In the genomic region with DNA sequence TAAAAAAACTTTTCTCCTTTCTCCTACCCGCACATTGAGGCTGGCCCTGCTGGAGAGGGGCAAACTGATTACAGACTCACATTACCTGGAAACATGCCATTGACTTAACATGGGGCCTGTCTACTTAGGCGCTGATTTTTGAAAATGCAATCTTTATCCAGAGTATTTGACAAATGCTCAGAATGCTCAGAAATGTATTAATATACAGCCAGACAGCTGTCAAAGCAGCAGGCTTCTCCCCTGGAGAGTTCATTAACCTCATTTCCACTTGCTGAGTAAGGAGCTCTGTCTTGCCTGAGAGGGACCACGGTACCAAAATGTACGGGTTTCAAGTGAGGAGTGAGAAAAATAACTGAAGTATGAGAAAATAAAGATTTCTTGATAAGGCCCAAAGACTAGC, we compare ENCODE assay signal across 23 cellular contexts.
"Had no signal": no experiment of that assay in that cellular context is flagged by ENCODE, and none has a peak within 500 bp of the region (broad histone marks: within the 10 kb centered on the region; RNA-seq: fewer than 3 reads in every experiment).

No MANE protein-coding gene starts in this region.

- H3K36me3 ChIP-seq: left ventricle myocardium inferior, pancreas, right atrium auricular region, right lobe of liver, tibial nerve, upper lobe of left lung, vagina had no signal

- H3K4me3 ChIP-seq: left ventricle myocardium inferior, lung, pancreas, right atrium auricular region, right lobe of liver, smooth muscle cell, tibial nerve, upper lobe of left lung, vagina had no signal

- H3K27ac ChIP-seq: left ventricle myocardium inferior, pancreas, right atrium auricular region, right lobe of liver, tibial nerve, upper lobe of left lung, vagina had no signal

- H3K27me3 ChIP-seq: pancreas, right atrium auricular region, right lobe of liver, tibial nerve, upper lobe of left lung, vagina had no signal

- H3K4me2 ChIP-seq: smooth muscle cell had no signal

- H3K4me1 ChIP-seq: left ventricle myocardium inferior, pancreas, right atrium auricular region, right lobe of liver, tibial nerve, upper lobe of left lung, vagina had no signal

- H3K9me3 ChIP-seq: pancreas, right atrium auricular region, right lobe of liver, tibial nerve, upper lobe of left lung, vagina had no signal

- DNase-seq: hypothalamus; immature natural killer cell; islet precursor cell; left ventricle myocardium inferior; mesendoderm; naive B cell; natural killer cell; nephron progenitor cell; pancreas; right lobe of liver; stimulated activated CD4-positive, alpha-beta T cell treated with anti-CD3 and anti-CD28 coated beads, Interleukin-1b, Interleukin-23, amount 100 ng/mL, for 48 hours; stimulated activated CD4-positive, alpha-beta T cell treated with anti-CD3 and anti-CD28 coated beads, Interleukin-2, amount 100 ng/mL, for 48 hours; stimulated activated CD4-positive, alpha-beta T cell treated with anti-CD3 and anti-CD28 coated beads, Interleukin-4, amount 100 ng/mL, for 4 hours; stimulated activated CD8-positive, alpha-beta memory T cell treated with anti-CD3 and anti-CD28 coated beads, Interleukin-4, amount 100 ng/mL, for 48 hours; stimulated activated naive CD4-positive, alpha-beta T cell treated with Interleukin-2 at 50 U/mL for 16 hours; stimulated activated naive CD8-positive, alpha-beta T cell treated with anti-CD3 and anti-CD28 coated beads, Interleukin-15, amount 100 ng/mL, for 72 hours; substantia nigra; upper lobe of left lung had no signal
